ENCODE assay signal across 8 cellular contexts in genomic region chr13:114065141-114065925, GRCh38.
DNase-seq lines count a peak whose midpoint lies in the region; ATAC-seq and TF ChIP-seq lines count a peak whose summit lies in the region.

No MANE protein-coding gene starts in this region.

- peaks cover 52% of the 10 kb centered on the region for H3K36me3 Mint-ChIP-seq in activated T-helper 17 cell treated with anti-CD3 and anti-CD28 coated beads, Interleukin-2, amount 50 U/mL, for 72 hours (ENCODE audit: low read depth)
- no peaks in the 10 kb centered on the region for H3K36me3 Mint-ChIP-seq in natural killer cell
- no peaks in the 10 kb centered on the region for H3K36me3 Mint-ChIP-seq in stimulated activated memory B cell treated with anti-CD40 and anti-IgM and Interleukin-4, amounts not matched to agents 10 μg/mL and 1 μg/mL and 100 μg/mL, for 72 hours

- no peak for TF ChIP-seq CTCF in fibroblast of mammary gland (conservative IDR thresholded peaks at IDR 0.05; ENCODE audit: control insufficient read depth, insufficient read depth, low read depth, low read length)
- TF ChIP-seq CTCF in natural killer cell (IDR thresholded peaks at IDR 0.05) = no peak

- peak overlapping the region; percentile 29 for H3K4me3 ChIP-seq in fibroblast of mammary gland (ENCODE audit: control insufficient read depth, low read depth, low read length)

- H3K4me3 Mint-ChIP-seq in activated T-helper 17 cell treated with anti-CD3 and anti-CD28 coated beads, Interleukin-2, amount 50 U/mL, for 72 hours = peak overlapping the region; percentile 90
- peak overlapping the region; percentile 91 for H3K4me3 Mint-ChIP-seq in natural killer cell
- peak overlapping the region; percentile 92 for H3K4me3 Mint-ChIP-seq in stimulated activated memory B cell treated with anti-CD40 and anti-IgM and Interleukin-4, amounts not matched to agents 10 μg/mL and 1 μg/mL and 100 μg/mL, for 72 hours

- H3K9me3 Mint-ChIP-seq in activated T-helper 17 cell treated with anti-CD3 and anti-CD28 coated beads, Interleukin-2, amount 50 U/mL, for 72 hours = no peaks in the 10 kb centered on the region
- H3K9me3 Mint-ChIP-seq in natural killer cell = no peaks in the 10 kb centered on the region
- H3K9me3 Mint-ChIP-seq in stimulated activated memory B cell treated with anti-CD40 and anti-IgM and Interleukin-4, amounts not matched to agents 10 μg/mL and 1 μg/mL and 100 μg/mL, for 72 hours = no peaks in the 10 kb centered on the region

- peak overlapping the region; percentile 97 for H3K27ac Mint-ChIP-seq in activated T-helper 17 cell treated with anti-CD3 and anti-CD28 coated beads, Interleukin-2, amount 50 U/mL, for 72 hours
- H3K27ac Mint-ChIP-seq in natural killer cell = peak overlapping the region; percentile 87 to 95
- peak overlapping the region; percentile 95 for H3K27ac Mint-ChIP-seq in stimulated activated memory B cell treated with anti-CD40 and anti-IgM and Interleukin-4, amounts not matched to agents 10 μg/mL and 1 μg/mL and 100 μg/mL, for 72 hours

- no peaks in the 10 kb centered on the region for H3K27me3 Mint-ChIP-seq in activated T-helper 17 cell treated with anti-CD3 and anti-CD28 coated beads, Interleukin-2, amount 50 U/mL, for 72 hours
- no peaks in the 10 kb centered on the region for H3K27me3 Mint-ChIP-seq in natural killer cell (ENCODE audit: low read depth in 2 of 2)
- no peaks in the 10 kb centered on the region for H3K27me3 Mint-ChIP-seq in stimulated activated memory B cell treated with anti-CD40 and anti-IgM and Interleukin-4, amounts not matched to agents 10 μg/mL and 1 μg/mL and 100 μg/mL, for 72 hours

- intact Hi-C loops in natural killer cell (cut with micrococcal nuclease) = loop anchor here (2.0 to 5.0 kb wide), 2 partner anchors 39 to 77 kb away; no protein-coding TSS in a partner anchor

- peak; percentile 42 for TF ChIP-seq POLR2A in GM18526 (IDR thresholded peaks at IDR 0.05; ENCODE audit: extremely low read depth, insufficient read length)

- DNase-seq in RPMI7951 (ENCODE audit: low read depth) = peak; percentile 99
- DNase-seq in fibroblast of mammary gland (ENCODE audit: low read depth) = peak; percentile 99
- DNase-seq in natural killer cell = peak; percentile 65

- ATAC-seq in HG03521 (IDR thresholded peaks at IDR 0.05; ENCODE audit: unreplicated experiment) (peak; percentile 44), natural killer cell (peak; percentile 64 to 84 (median 76)), HG03175 (IDR thresholded peaks at IDR 0.05; ENCODE audit: unreplicated experiment) (no peak)
- ATAC-seq in activated T-helper 17 cell treated with anti-CD3 and anti-CD28 coated beads, Interleukin-2, amount 50 U/mL, for 72 hours (replicated peaks) = peak; percentile 81
- peak; percentile 77 for ATAC-seq in stimulated activated memory B cell treated with anti-CD40 and anti-IgM and Interleukin-4, amounts not matched to agents 10 μg/mL and 1 μg/mL and 100 μg/mL, for 72 hours

- peaks cover 43% of the 10 kb centered on the region for H3K4me1 Mint-ChIP-seq in activated T-helper 17 cell treated with anti-CD3 and anti-CD28 coated beads, Interleukin-2, amount 50 U/mL, for 72 hours
- H3K4me1 Mint-ChIP-seq in natural killer cell = peaks cover 62 to 78% of the 10 kb centered on the region in 2 donors
- peaks cover 72% of the 10 kb centered on the region for H3K4me1 Mint-ChIP-seq in stimulated activated memory B cell treated with anti-CD40 and anti-IgM and Interleukin-4, amounts not matched to agents 10 μg/mL and 1 μg/mL and 100 μg/mL, for 72 hours
